In genomic region chr20:17946040-17946439, GRCh38 we compare ENCODE assay signal across 19 cellular contexts. TPM values are rescaled to one million over a fixed set of nuclear protein-coding genes. Genes with fewer than 3 reads are reported as not detected.
DNase-seq lines count a peak whose midpoint lies in the region; ATAC-seq and TF ChIP-seq lines count a peak whose summit lies in the region.
"Had no signal": no experiment of that assay in that cellular context is flagged by ENCODE, and none has a peak within 500 bp of the region (broad histone marks: within the 10 kb centered on the region; RNA-seq: fewer than 3 reads in every experiment).

No MANE protein-coding gene starts in this region.

- H4K20me1 ChIP-seq in GM23338 (replicated peaks; ENCODE audit: insufficient read depth): peaks cover 71% of the 10 kb centered on the region

- H3K4me1 Mint-ChIP-seq in activated T-cell treated with anti-CD3 and anti-CD28 coated beads, Interleukin-2, amount 50 U/mL, for 24 hours (ENCODE audit: low read depth): peaks cover 4% of the 10 kb centered on the region
- H3K4me1 Mint-ChIP-seq in CD8-positive, alpha-beta memory T cell: peaks cover 0 to 1% (median 0%) of the 10 kb centered on the region in 3 donors
- H3K4me1 Mint-ChIP-seq in GM23338: peaks cover 19% of the 10 kb centered on the region; the same call in 2 of the 3 replicates
- no peaks in the 10 kb centered on the region for H3K4me1 Mint-ChIP-seq in effector memory CD8-positive, alpha-beta T cell (ENCODE audit: low read depth in 2 of 2)

- no peak for TF ChIP-seq CTCF in GM23338 (conservative IDR thresholded peaks at IDR 0.05; ENCODE audit: low read depth in 2 of 2)

- H3F3A ChIP-seq in GM23338 (replicated peaks; ENCODE audit: low read depth): peaks cover 75% of the 10 kb centered on the region

- H3K9me3 Mint-ChIP-seq in activated T-cell treated with anti-CD3 and anti-CD28 coated beads, Interleukin-2, amount 50 U/mL, for 24 hours: no peaks in the 10 kb centered on the region
- no peaks in the 10 kb centered on the region for H3K9me3 Mint-ChIP-seq in CD8-positive, alpha-beta memory T cell
- no peaks in the 10 kb centered on the region for H3K9me3 Mint-ChIP-seq in GM23338
- H3K9me3 Mint-ChIP-seq in effector memory CD8-positive, alpha-beta T cell: no peaks in the 10 kb centered on the region
- H3K9me3 Mint-ChIP-seq: CD4-positive, CD25-positive, alpha-beta regulatory T cell; IgD-negative memory B cell had no signal

- H3K4me3 Mint-ChIP-seq in activated T-cell treated with anti-CD3 and anti-CD28 coated beads, Interleukin-2, amount 50 U/mL, for 24 hours: no peak overlapping the region
- no peak overlapping the region for H3K4me3 Mint-ChIP-seq in CD8-positive, alpha-beta memory T cell
- H3K4me3 Mint-ChIP-seq in GM23338: no peak overlapping the region
- H3K4me3 Mint-ChIP-seq in effector memory CD8-positive, alpha-beta T cell: no peak overlapping the region
- H3K4me3 Mint-ChIP-seq: CD4-positive, CD25-positive, alpha-beta regulatory T cell; IgD-negative memory B cell had no signal

- peaks cover 100% of the 10 kb centered on the region for H3K36me3 Mint-ChIP-seq in activated T-cell treated with anti-CD3 and anti-CD28 coated beads, Interleukin-2, amount 50 U/mL, for 24 hours (ENCODE audit: low read depth)
- peaks cover 18 to 95% (median 34%) of the 10 kb centered on the region in 3 donors for H3K36me3 Mint-ChIP-seq in CD8-positive, alpha-beta memory T cell
- H3K36me3 Mint-ChIP-seq in GM23338 (ENCODE audit: low read depth): peaks cover 100% of the 10 kb centered on the region
- peaks cover 95% of the 10 kb centered on the region for H3K36me3 Mint-ChIP-seq in effector memory CD8-positive, alpha-beta T cell (ENCODE audit: insufficient read depth)

- intact Hi-C loops in left ventricle myocardium superior (cut with micrococcal nuclease): no loop called here

- no peaks in the 10 kb centered on the region for H3K9me3 ChIP-seq in CD8-positive, alpha-beta memory T cell (ENCODE audit: low read length)
- H3K9me3 ChIP-seq: SK-N-SH had no signal

- no peak for DNase-seq in activated T-cell treated with anti-CD3 and anti-CD28 coated beads, Interleukin-2, amount 50 U/mL, for 24 hours
- DNase-seq in activated T-cell treated with anti-CD3 and anti-CD28 coated beads, Interleukin-2, amount 50 U/mL, for 1 hour: no peak
- DNase-seq in CD8-positive, alpha-beta memory T cell: no peak
- no peak for DNase-seq in GM23338 (ENCODE audit: low spot score)
- no peak for DNase-seq in effector memory CD8-positive, alpha-beta T cell
- DNase-seq in GM19240 (ENCODE audit: insufficient read length, low spot score): no peak
- no peak for DNase-seq in left ventricle myocardium superior
- DNase-seq in NCI-H128 (lab: John Stamatoyannopoulos, UW; ENCODE audit: unreplicated experiment): no peak
- DNase-seq: CD4-positive, CD25-positive, alpha-beta regulatory T cell; NCI-H1092; NCI-H1436 treated with DMSO at 0.1 percent for 48 hours; NCI-H187 treated with DMSO at 0.1 percent for 48 hours; NCI-H2107; NCI-H524; NCI-H748 treated with DMSO at 0.1 percent for 48 hours; PC-3; SK-N-SH had no signal

- no peak for ATAC-seq in GM23338
- no peak for ATAC-seq in effector memory CD8-positive, alpha-beta T cell (replicated peaks)
- no peak for ATAC-seq in left ventricle myocardium superior
- ATAC-seq: PC-3 had no signal

- no peak overlapping the region for H3K4me2 ChIP-seq in GM23338
- H3K4me2 ChIP-seq: KMS-11, SK-N-SH had no signal

- POLR2A ChIA-PET in CD8-positive, alpha-beta memory T cell (lab: Charles Lee): interaction anchor here (0.6 kb wide), 1 partner anchor 26 kb away, joined by 4 read pairs; no protein-coding TSS in a partner anchor

- H3K4me1 ChIP-seq in CD8-positive, alpha-beta memory T cell (ENCODE audit: insufficient read depth, low read length): no peaks in the 10 kb centered on the region
- H3K4me1 ChIP-seq in GM23338 (ENCODE audit: insufficient read depth): no peaks in the 10 kb centered on the region

- H3K79me2 ChIP-seq in GM23338 (replicated peaks; ENCODE audit: insufficient read depth): peaks cover 62% of the 10 kb centered on the region

- H3K27me3 Mint-ChIP-seq in activated T-cell treated with anti-CD3 and anti-CD28 coated beads, Interleukin-2, amount 50 U/mL, for 24 hours: no peaks in the 10 kb centered on the region
- H3K27me3 Mint-ChIP-seq in CD8-positive, alpha-beta memory T cell: no peaks in the 10 kb centered on the region
- H3K27me3 Mint-ChIP-seq in GM23338 (ENCODE audit: insufficient read depth, low read depth, poor library complexity): no peaks in the 10 kb centered on the region
- H3K27me3 Mint-ChIP-seq in effector memory CD8-positive, alpha-beta T cell: no peaks in the 10 kb centered on the region
- H3K27me3 Mint-ChIP-seq: CD4-positive, CD25-positive, alpha-beta regulatory T cell; IgD-negative memory B cell had no signal

- H3K27ac Mint-ChIP-seq in activated T-cell treated with anti-CD3 and anti-CD28 coated beads, Interleukin-2, amount 50 U/mL, for 24 hours: peak overlapping the region; percentile 56
- peak overlapping the region in 5 of 8 donors; percentile 9 to 69 (median 26) for H3K27ac Mint-ChIP-seq in CD8-positive, alpha-beta memory T cell
- no peak overlapping the region; the same call in 1 of the 2 replicates for H3K27ac Mint-ChIP-seq in GM23338
- peak overlapping the region; percentile 50 to 62 for H3K27ac Mint-ChIP-seq in effector memory CD8-positive, alpha-beta T cell
- H3K27ac Mint-ChIP-seq: IgD-negative memory B cell had no signal

- H3K9me2 ChIP-seq in GM23338 (ENCODE audit: insufficient read depth): no peaks in the 10 kb centered on the region
- H3K9me2 ChIP-seq: SK-N-SH had no signal

- H3K36me3 ChIP-seq in CD8-positive, alpha-beta memory T cell (ENCODE audit: insufficient read depth, low read length): peaks cover 59% of the 10 kb centered on the region
- H3K36me3 ChIP-seq in GM23338 (ENCODE audit: insufficient read depth): peaks cover 99% of the 10 kb centered on the region

- H3K27me3 ChIP-seq in CD8-positive, alpha-beta memory T cell (ENCODE audit: insufficient read depth, low read length, poor library complexity, severe bottlenecking): no peaks in the 10 kb centered on the region
- no peaks in the 10 kb centered on the region for H3K27me3 ChIP-seq in GM23338 (ENCODE audit: insufficient read depth)

- CTCF ChIA-PET in CD8-positive, alpha-beta memory T cell (lab: Charles Lee): interaction anchor here (1.2 kb wide), 1 partner anchor 265 kb away, joined by 3 read pairs; no protein-coding TSS in a partner anchor

- no peak overlapping the region for H2AFZ ChIP-seq in GM23338

- no peak overlapping the region for H3K4me3 ChIP-seq in CD8-positive, alpha-beta memory T cell (ENCODE audit: low read length)
- no peak overlapping the region for H3K4me3 ChIP-seq in GM23338

- H3K27ac ChIP-seq in CD8-positive, alpha-beta memory T cell (ENCODE audit: low read depth, low read length): no peak overlapping the region
- peak overlapping the region; percentile 47 for H3K27ac ChIP-seq in GM23338 (ENCODE audit: low read depth)
- H3K27ac ChIP-seq: KMS-11 had no signal

TF ChIP-seq in GM23338, 12 proteins besides CTCF, POLR2A, EP300 and RAD21:
- TF ChIP-seq STAT1 (IDR thresholded peaks at IDR 0.05; ENCODE audit: unreplicated experiment) (no peak), ZNF331 (CRISPR knock-in tag; IDR thresholded peaks at IDR 0.05; ENCODE audit: low read depth) (no peak), REST (IDR thresholded peaks at IDR 0.05; ENCODE audit: unreplicated experiment) (no peak), JUNB (IDR thresholded peaks at IDR 0.05; ENCODE audit: unreplicated experiment) (no peak), NANOG (IDR thresholded peaks at IDR 0.05; ENCODE audit: borderline replicate concordance) (no peak), ZNF114 (CRISPR knock-in tag; IDR thresholded peaks at IDR 0.05) (no peak), EZH2phosphoT487 (IDR thresholded peaks at IDR 0.05; ENCODE audit: unreplicated experiment) (no peak), CREB1 (CRISPR knock-in tag; IDR thresholded peaks at IDR 0.05; ENCODE audit: low read depth) (no peak), EZH2 (IDR thresholded peaks at IDR 0.05; ENCODE audit: low read depth, unreplicated experiment) (no peak)
TF ChIP-seq in GM23338: peak in this region for 0.

RNA-seq across cellular contexts. Expression of gene SNX5, which starts 22.6 kb away (rescaled TPM):
- 100 to 1,000 TPM; 174 to 191 TPM for total RNA-seq in CD8-positive, alpha-beta memory T cell
- 89.0 TPM for polyA plus RNA-seq in CD8-positive, alpha-beta memory T cell
- total RNA-seq in GM23338 (2014; rRNA removed; shearing (Covaris generic)): 269 and 287 TPM in 2 replicates
- polyA plus RNA-seq in GM23338 (2016; fragmentation: Nextera tagmentation; extraction: Ambion mirVana): 154 and 167 TPM in 2 replicates
- 40.4 TPM for total RNA-seq in left ventricle myocardium superior

RNA-seq across cellular contexts. Expression of gene MGME1, which starts 22.8 kb away (rescaled TPM):
- total RNA-seq in CD8-positive, alpha-beta memory T cell: 10 to 100 TPM; 29.2 to 31.8 TPM
- polyA plus RNA-seq in CD8-positive, alpha-beta memory T cell: 11.9 TPM
- total RNA-seq in GM23338 (2014; rRNA removed; shearing (Covaris generic)): 41.5 and 43.1 TPM in 2 replicates
- polyA plus RNA-seq in GM23338 (2016; fragmentation: Nextera tagmentation; extraction: Ambion mirVana): 55.2 and 56.9 TPM in 2 replicates
- total RNA-seq in left ventricle myocardium superior: 13.9 TPM
